In genomic region chr3:129245641-129246306, GRCh38 we compare ENCODE assay signal across 8 cellular contexts. TPM values are rescaled to one million over a fixed set of nuclear protein-coding genes. Genes with fewer than 3 reads are reported as not detected.
DNase-seq lines count a peak whose midpoint lies in the region; ATAC-seq, FAIRE-seq and TF ChIP-seq lines count a peak whose summit lies in the region.
"Not testable (repeated sequence)": the region's sequence is repeated elsewhere in the genome, so short reads cannot be mapped to it uniquely, and the experiment has no call there.

No MANE protein-coding gene starts in this region.

- peak; percentile 94 for TF ChIP-seq CTCF in VCaP (conservative IDR thresholded peaks at IDR 0.05)
- TF ChIP-seq CTCF in brain (conservative IDR thresholded peaks at IDR 0.05) = peak; percentile 95 to 97
- peak; percentile 94 to 98 (median 96) for TF ChIP-seq CTCF in sigmoid colon (IDR thresholded peaks at IDR 0.05)

- DNase-seq in 8988T (peak; percentile 82), GM18507 (ENCODE audit: extremely low spot score, insufficient read length, low read depth) (peak; percentile 58), NCI-H345 treated with DMSO at 0.1 percent for 48 hours (lab: John Stamatoyannopoulos, UW; ENCODE audit: unreplicated experiment) (peak; percentile 33), hypothalamus (lab: John Stamatoyannopoulos, UW) (peak in 44 of 51 donors; percentile 5 to 76 (median 50)), sigmoid colon (peak; percentile 93)

- TF ChIP-seq EP300 in sigmoid colon (IDR thresholded peaks at IDR 0.05) = not testable (repeated sequence)

- not testable (repeated sequence) for TF ChIP-seq POLR2A in sigmoid colon (IDR thresholded peaks at IDR 0.05)

- ATAC-seq in HG03342 (IDR thresholded peaks at IDR 0.05; ENCODE audit: unreplicated experiment) = peak; percentile 68

- FAIRE-seq in GM18507 (lab: Jason Lieb, UNC) = peak; percentile 78

- not testable (repeated sequence) for H3K36me3 ChIP-seq in sigmoid colon

- peaks cover 48% of the 10 kb centered on the region for H3K4me1 Mint-ChIP-seq in brain

- WGBS in sigmoid colon, 2 donors = 16 to 26% methylated on average over 11 of the region's 11 CpGs

- H3K9me3 Mint-ChIP-seq in brain = not testable (repeated sequence)

- intact Hi-C loops in sigmoid colon (cut with DNase I) = loop anchor here (1.0 to 5.0 kb wide), 5 partner anchors 63 to 273 kb away; partner anchors contain the start of genes ISY1 and RAB43

- not testable (repeated sequence) for H3K9me3 ChIP-seq in sigmoid colon

- H3K27ac ChIP-seq in VCaP (peak overlapping the region; percentile 43), sigmoid colon (peak overlapping the region; percentile 50 to 79 (median 62))

- not testable (repeated sequence) for H3K27me3 Mint-ChIP-seq in brain

- not testable (repeated sequence) for H3K27me3 ChIP-seq in sigmoid colon

- H3K27ac Mint-ChIP-seq in brain = peak overlapping the region; percentile 3 to 93 (median 64)

- H3K4me1 ChIP-seq in sigmoid colon = peaks cover 0 to 37% (median 28%) of the 10 kb centered on the region in 4 donors

- H3K4me3 ChIP-seq in sigmoid colon = peak overlapping the region in 1 of 4 donors; percentile 9

- peak overlapping the region; percentile 32 to 88 (median 59) for H3K4me3 Mint-ChIP-seq in brain

- not testable (repeated sequence) for H3K36me3 Mint-ChIP-seq in brain

RNA-seq across cellular contexts. Expression of gene COPG1, which starts 3.6 kb away (rescaled TPM):
- 178 TPM for polyA plus RNA-seq in brain (ENCODE audit: insufficient read depth, low read depth, low replicate concordance)
- total RNA-seq in sigmoid colon = 10 to 100 TPM; 50.9 to 78.1 (median 57.9) TPM
- polyA plus RNA-seq in sigmoid colon = 100 to 1,000 TPM; 104 to 151 (median 148) TPM

RNA-seq across cellular contexts. Expression of gene HMCES, which starts 32.9 kb away (rescaled TPM):
- 84.2 TPM for polyA plus RNA-seq in brain (ENCODE audit: insufficient read depth, low read depth, low replicate concordance)
- total RNA-seq in sigmoid colon = 10 to 100 TPM; 15.2 to 22.5 (median 20.2) TPM
- 10 to 100 TPM; 21.6 to 41.2 (median 25.4) TPM for polyA plus RNA-seq in sigmoid colon

Comparison
In these comparisons a context has a peak if more than half of its experiments do, and no peak if none do; other contexts are left out.
1. DNase-seq: peak in every context shown above with its lines; median percentile 93 in sigmoid colon; 82 in 8988T; 58 in GM18507; 50 in hypothalamus; 33 in NCI-H345 treated with DMSO at 0.1 percent for 48 hours.